Comparison of ENCODE assay signal across 6 cellular contexts in the genomic region with DNA sequence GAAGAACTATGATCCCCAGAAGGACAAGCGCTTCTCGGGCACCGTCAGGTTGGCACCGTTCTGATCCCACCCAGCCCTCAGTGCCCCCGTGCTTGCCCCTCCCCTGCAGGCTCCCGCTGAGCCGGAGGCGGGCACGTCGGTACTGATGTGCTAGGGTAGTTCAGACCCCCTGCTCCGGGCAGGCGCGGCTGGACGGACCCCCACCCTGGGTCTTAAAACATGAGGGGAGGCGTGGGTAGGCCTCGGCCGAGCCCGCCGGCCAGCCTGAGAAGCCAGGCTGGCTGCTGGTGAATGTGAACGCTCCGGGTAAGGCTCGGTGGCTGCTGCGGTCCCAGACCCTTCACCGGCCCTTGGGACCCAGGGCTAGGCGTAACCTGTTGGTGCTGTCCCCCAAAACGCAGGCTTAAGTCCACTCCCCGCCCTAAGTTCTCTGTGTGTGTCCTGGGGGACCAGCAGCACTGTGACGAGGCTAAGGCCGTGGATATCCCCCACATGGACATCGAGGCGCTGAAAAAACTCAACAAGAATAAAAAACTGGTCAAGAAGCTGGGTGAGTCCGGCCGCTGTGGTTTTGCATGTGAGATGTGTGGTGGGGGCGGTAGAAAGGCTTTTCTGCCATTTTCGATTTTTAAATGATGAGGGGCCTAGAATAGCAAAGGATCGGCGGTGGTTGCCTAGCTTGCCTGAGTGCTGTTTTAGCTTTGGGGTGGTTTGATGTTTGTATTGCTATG. TPM values are rescaled to one million over a fixed set of nuclear protein-coding genes. Genes with fewer than 3 reads are reported as not detected.
DNase-seq lines count a peak whose midpoint lies in the region; ATAC-seq, FAIRE-seq and TF ChIP-seq lines count a peak whose summit lies in the region.

No MANE protein-coding gene starts in this region.

- peaks cover 50% of the 10 kb centered on the region for H3K4me1 Mint-ChIP-seq in activated B cell treated with CpG ODN at 0.5 μM for 24 hours

- peak overlapping the region; percentile 98 for H3K27ac Mint-ChIP-seq in activated B cell treated with CpG ODN at 0.5 μM for 24 hours

- no peaks in the 10 kb centered on the region for H3K9me2 ChIP-seq in GM23248 (ENCODE audit: insufficient read depth)

- ATAC-seq in activated B cell treated with CpG ODN at 0.5 μM for 24 hours (ENCODE audit: low read depth) (no peak), HepG2 (peak; percentile 5), HG03097 (IDR thresholded peaks at IDR 0.05; ENCODE audit: low FRiP score, unreplicated experiment) (no peak)

- no peak for TF ChIP-seq POLR2A in HepG2 (IDR thresholded peaks at IDR 0.05; ENCODE audit: insufficient read depth in 1 of 2, low read depth in 2 of 2, low read length in 2 of 2)

- H3K36me3 ChIP-seq in GM23248 (ENCODE audit: low read depth) (peaks cover 38% of the 10 kb centered on the region), HepG2 (replicated peaks in 1 of 2; ENCODE audit: control insufficient read depth in 1 of 2, insufficient read depth in 2 of 2, low read length in 2 of 2) (peaks cover 4 to 31% of the 10 kb centered on the region in 2 experiments)

- peaks cover 74% of the 10 kb centered on the region for H3K36me3 Mint-ChIP-seq in activated B cell treated with CpG ODN at 0.5 μM for 24 hours (ENCODE audit: low read depth)

- H3K4me3 ChIP-seq in GM23248 (peak overlapping the region; percentile 88), HepG2 (replicated peaks in 1 of 3; ENCODE audit: insufficient read depth in 1 of 3, low read depth in 2 of 3, low read length in 3 of 3) (peak overlapping the region; percentile 85 to 98 (median 86))

- POLR2A ChIA-PET in activated B cell treated with CpG ODN at 0.5 μM for 24 hours (lab: Charles Lee) (interaction anchor here (0.6 to 3.4 kb wide), 14 partner anchors 18 to 735 kb away, joined by 3 to 20 read pairs (median 6); partner anchors contain the start of genes DEF6, FANCE, PPARD and TEAD3), HepG2 (lab: Yijun Ruan, JAX) (interaction anchor here (0.8 to 9.7 kb wide), 12 partner anchors 9 to 151 kb away, joined by 3 to 88 read pairs (median 7); partner anchors contain the start of genes FANCE, PPARD and TEAD3)

- no peak for FAIRE-seq in HepG2 (lab: Jason Lieb, UNC)

- H3K9me3 Mint-ChIP-seq in activated B cell treated with CpG ODN at 0.5 μM for 24 hours = no peaks in the 10 kb centered on the region

- H3F3A ChIP-seq in GM23248 (ENCODE audit: insufficient read depth) = peaks cover 48% of the 10 kb centered on the region

- peak overlapping the region; percentile 96 for H3K4me3 Mint-ChIP-seq in activated B cell treated with CpG ODN at 0.5 μM for 24 hours

- H3K4me1 ChIP-seq in GM23248 (ENCODE audit: insufficient read depth) (peaks cover 21% of the 10 kb centered on the region), HepG2 (ENCODE audit: insufficient read depth, low read length) (peaks cover 49% of the 10 kb centered on the region)

- no peak for TF ChIP-seq CTCF in activated B cell treated with CpG ODN at 0.5 μM for 24 hours (IDR thresholded peaks at IDR 0.05)
- no peak for TF ChIP-seq CTCF in HepG2 (CRISPR knock-in tag; IDR thresholded peaks at IDR 0.05)

- BruUV-seq in HepG2 (replicated peaks; lab: Mats Ljungman, UMichigan) = no TSS peak

- in situ Hi-C loops in GM23248 (cut with MboI) (no loop called here), HepG2 (cut with HindIII; ENCODE audit: extremely low pct_ligation_motif_present, low pct_unique_long_range_greater_than_20kb) (loop anchor here (5.0 kb wide), 1 partner anchor 172 kb away; the partner anchor contains the start of gene DEF6)

- H3K79me2 ChIP-seq in GM23248 (ENCODE audit: insufficient read depth) = peaks cover 40% of the 10 kb centered on the region
- H3K79me2 ChIP-seq in HepG2 (ENCODE audit: insufficient read depth, low read length) = peaks cover 30% of the 10 kb centered on the region

- H3K9ac ChIP-seq in GM23248 (peak overlapping the region; percentile 96), HepG2 (ENCODE audit: insufficient read depth, low read depth, low read length) (peak overlapping the region; percentile 99)

- H3K27me3 ChIP-seq in GM23248 (replicated peaks; ENCODE audit: insufficient read depth) = no peaks in the 10 kb centered on the region
- no peaks in the 10 kb centered on the region; a peak in 1 of 5 replicates for H3K27me3 ChIP-seq in HepG2 (ENCODE audit: control insufficient read depth in 1 of 2, insufficient read depth in 2 of 2, low read length in 2 of 2)

- H2AFZ ChIP-seq in GM23248 (no peak overlapping the region), HepG2 (ENCODE audit: low read length) (no peak overlapping the region)

- TF ChIP-seq RAD21 in HepG2 (CRISPR knock-in tag; IDR thresholded peaks at IDR 0.05) = no peak

- H3K27ac ChIP-seq in GM23248 = peak overlapping the region; percentile 88
- H3K27ac ChIP-seq in HepG2 (ENCODE audit: extremely low read length, insufficient read depth, low read length) = peak overlapping the region; percentile 92

- H3K4me2 ChIP-seq in GM23248 (ENCODE audit: unreplicated experiment) (peak overlapping the region; percentile 98), HepG2 (ENCODE audit: low read depth, low read length) (peak overlapping the region; percentile 99)

- no peaks in the 10 kb centered on the region for H3K27me3 Mint-ChIP-seq in activated B cell treated with CpG ODN at 0.5 μM for 24 hours

- no peaks in the 10 kb centered on the region for H3K9me3 ChIP-seq in GM23248 (ENCODE audit: low read depth)
- H3K9me3 ChIP-seq in HepG2 (ENCODE audit: low read length) = no peaks in the 10 kb centered on the region

- peaks cover 19% of the 10 kb centered on the region for H4K20me1 ChIP-seq in GM23248 (ENCODE audit: insufficient read depth)
- peaks cover 51% of the 10 kb centered on the region for H4K20me1 ChIP-seq in HepG2 (ENCODE audit: insufficient read depth, low read length)

- DNase-seq in GM23248 = peak; percentile 50
- DNase-seq in activated B cell treated with CpG ODN at 0.5 μM for 24 hours = no peak
- no peak for DNase-seq in HepG2 (ENCODE audit: low spot score)
- DNase-seq in Kasumi-1 (lab: John Stamatoyannopoulos, UW) = no peak
- DNase-seq in SHP77 (lab: John Stamatoyannopoulos, UW) = no peak

- intact Hi-C loops in activated B cell treated with CpG ODN at 0.5 μM for 24 hours (cut with micrococcal nuclease) (loop anchor here (1.0 to 5.0 kb wide), 7 partner anchors 17 to 1682 kb away; partner anchors contain the start of genes ARMC12, DEF6, FANCE and LEMD2), HepG2 (cut with micrococcal nuclease; ENCODE audit: unreplicated experiment) (loop anchor here (1.0 kb wide), 4 partner anchors 17 to 172 kb away; partner anchors contain the start of genes DEF6, FANCE and PPARD)

- WGBS in GM23248 (ENCODE audit: low coverage in 1 of 2, low lambda C conversion rate in 2 of 2, missing lambda C conversion rate in 2 of 2), 2 experiments = 2 to 5% methylated on average over 32 to 35 of the region's 37 CpGs
- WGBS in HepG2 (ENCODE audit: low lambda C conversion rate) = under 1% methylated on average over 25 of the region's 37 CpGs

- CTCF ChIA-PET in activated B cell treated with CpG ODN at 0.5 μM for 24 hours (lab: Charles Lee) = interaction anchor here (2.6 to 3.1 kb wide), 2 partner anchors 128 to 172 kb away, joined by 18 to 19 read pairs; partner anchors contain the start of gene DEF6
- CTCF ChIA-PET in HepG2 (lab: Yijun Ruan, JAX; ENCODE audit: low intra/inter-chr PET ratio, low total read pairs) = interaction anchor here (2.0 to 2.4 kb wide), 3 partner anchors 127 to 174 kb away, joined by 14 to 28 read pairs (median 27); partner anchors contain the start of genes DEF6 and PPARD

- no peak for TF ChIP-seq EP300 in HepG2 (IDR thresholded peaks at IDR 0.05; ENCODE audit: low read depth in 2 of 2, low read length in 2 of 2)
- no peak for TF ChIP-seq EP300 in HepG2 (CRISPR knock-in tag; IDR thresholded peaks at IDR 0.05; ENCODE audit: borderline replicate concordance)

RNA-seq across cellular contexts. Expression of gene RPL10A, which starts 0.9 kb away (rescaled TPM):
- 852 and 915 TPM in 2 replicates for total RNA-seq in GM23248 (2014; rRNA removed; shearing (Covaris generic))
- polyA plus RNA-seq in GM23248 (2016; fragmentation: Nextera tagmentation; extraction: Ambion mirVana) (346 and 366 TPM in 2 replicates), HepG2 (2011; rRNA removed) (2,253 and 2,726 TPM in 2 replicates)
- total RNA-seq in activated B cell treated with CpG ODN at 0.5 μM for 24 hours (2,485 and 2,644 TPM in 2 replicates), HepG2 (2016; rRNA removed; fragmentation: Illumina TruSeq; extraction: Trizol) (1,854 and 2,285 TPM in 2 replicates)
- 2,437 and 2,775 TPM in 2 replicates for total RNA-seq in HepG2 (2016; cell fraction: cytosol; rRNA removed; fragmentation: Illumina TruSeq; extraction: Trizol; ENCODE audit: low read depth)
- 1,859 and 2,386 TPM in 2 replicates for total RNA-seq in HepG2 (2016; cell fraction: insoluble cytoplasmic fraction; rRNA removed; fragmentation: Illumina TruSeq; extraction: Trizol)
- 4,119 and 4,316 TPM in 2 replicates for total RNA-seq in HepG2 (2016; cell fraction: membrane; rRNA removed; fragmentation: Illumina TruSeq; extraction: Trizol)
- 734 and 771 TPM in 2 replicates for total RNA-seq in HepG2 (2016; cell fraction: nucleus; rRNA removed; fragmentation: Illumina TruSeq; extraction: Trizol)
- 2,315 and 3,589 TPM in 2 replicates for polyA plus RNA-seq in HepG2 (2011; cell fraction: cytosol; rRNA removed)
- polyA plus RNA-seq in HepG2 (2011; cell fraction: nucleus; rRNA removed) = 1,402 and 1,561 TPM in 2 replicates
- polyA plus RNA-seq in HepG2 (2012) = 2,161 and 2,246 TPM in 2 replicates
- polyA plus RNA-seq in HepG2 (2016; cell fraction: cytosol; fragmentation: Illumina TruSeq; extraction: Trizol; ENCODE audit: low read depth) = 3,096 and 3,343 TPM in 2 replicates
- polyA plus RNA-seq in HepG2 (2016; cell fraction: insoluble cytoplasmic fraction; fragmentation: Illumina TruSeq; extraction: Trizol; ENCODE audit: low read depth) = 2,345 and 2,428 TPM in 2 replicates
- 4,116 and 4,234 TPM in 2 replicates for polyA plus RNA-seq in HepG2 (2016; cell fraction: membrane; fragmentation: Illumina TruSeq; extraction: Trizol; ENCODE audit: low read depth)
- polyA plus RNA-seq in HepG2 (2016; cell fraction: nucleus; fragmentation: Illumina TruSeq; extraction: Trizol; ENCODE audit: insufficient read depth, low read depth) = 1,389 and 1,424 TPM in 2 replicates
- 921 and 1,139 TPM in 2 replicates for polyA minus RNA-seq in HepG2 (2011; rRNA and poly(A)+ RNA removed; ENCODE audit: low replicate concordance)
- polyA minus RNA-seq in HepG2 (2011; cell fraction: cytosol; rRNA and poly(A)+ RNA removed) = 630 and 657 TPM in 2 replicates
- 275 and 369 TPM in 2 replicates for polyA minus RNA-seq in HepG2 (2011; cell fraction: nucleus; rRNA and poly(A)+ RNA removed)

RNA-seq across cellular contexts. Expression of gene FANCE, which starts 17.0 kb away (rescaled TPM):
- 9.7 and 14.7 TPM in 2 replicates for total RNA-seq in GM23248 (2014; rRNA removed; shearing (Covaris generic))
- 3.7 and 4.3 TPM in 2 replicates for polyA plus RNA-seq in GM23248 (2016; fragmentation: Nextera tagmentation; extraction: Ambion mirVana)
- 8.5 and 9.2 TPM in 2 replicates for total RNA-seq in activated B cell treated with CpG ODN at 0.5 μM for 24 hours
- total RNA-seq in HepG2 (2016; rRNA removed; fragmentation: Illumina TruSeq; extraction: Trizol) = 9.7 and 11.2 TPM in 2 replicates
- total RNA-seq in HepG2 (2016; cell fraction: cytosol; rRNA removed; fragmentation: Illumina TruSeq; extraction: Trizol; ENCODE audit: low read depth) = 1.9 and 2.5 TPM in 2 replicates
- 9.2 and 10.0 TPM in 2 replicates for total RNA-seq in HepG2 (2016; cell fraction: insoluble cytoplasmic fraction; rRNA removed; fragmentation: Illumina TruSeq; extraction: Trizol)
- total RNA-seq in HepG2 (2016; cell fraction: membrane; rRNA removed; fragmentation: Illumina TruSeq; extraction: Trizol) = 6.3 and 6.7 TPM in 2 replicates
- 4.8 and 7.1 TPM in 2 replicates for total RNA-seq in HepG2 (2016; cell fraction: nucleus; rRNA removed; fragmentation: Illumina TruSeq; extraction: Trizol)
- 7.1 and 7.9 TPM in 2 replicates for polyA plus RNA-seq in HepG2 (2011; rRNA removed)
- 6.3 and 6.8 TPM in 2 replicates for polyA plus RNA-seq in HepG2 (2011; cell fraction: cytosol; rRNA removed)
- polyA plus RNA-seq in HepG2 (2011; cell fraction: nucleus; rRNA removed) = 6.9 and 8.4 TPM in 2 replicates
- 4.1 and 4.3 TPM in 2 replicates for polyA plus RNA-seq in HepG2 (2012)
- 1.5 and 1.6 TPM in 2 replicates for polyA plus RNA-seq in HepG2 (2016; cell fraction: cytosol; fragmentation: Illumina TruSeq; extraction: Trizol; ENCODE audit: low read depth)
- polyA plus RNA-seq in HepG2 (2016; cell fraction: insoluble cytoplasmic fraction; fragmentation: Illumina TruSeq; extraction: Trizol; ENCODE audit: low read depth) = 7.5 and 8.6 TPM in 2 replicates
- polyA plus RNA-seq in HepG2 (2016; cell fraction: membrane; fragmentation: Illumina TruSeq; extraction: Trizol; ENCODE audit: low read depth) = 3.0 and 4.3 TPM in 2 replicates
- 13.2 and 13.8 TPM in 2 replicates for polyA plus RNA-seq in HepG2 (2016; cell fraction: nucleus; fragmentation: Illumina TruSeq; extraction: Trizol; ENCODE audit: insufficient read depth, low read depth)
- 14.3 and 23.1 TPM in 2 replicates for polyA minus RNA-seq in HepG2 (2011; rRNA and poly(A)+ RNA removed; ENCODE audit: low replicate concordance)
- 5.5 TPM in 2 replicates for polyA minus RNA-seq in HepG2 (2011; cell fraction: cytosol; rRNA and poly(A)+ RNA removed)
- polyA minus RNA-seq in HepG2 (2011; cell fraction: nucleus; rRNA and poly(A)+ RNA removed) = 1.8 and 2.4 TPM in 2 replicates

RNA-seq across cellular contexts. Expression of gene TEAD3, which starts 27.7 kb away (rescaled TPM):
- 10.5 and 12.0 TPM in 2 replicates for total RNA-seq in GM23248 (2014; rRNA removed; shearing (Covaris generic))
- polyA plus RNA-seq in GM23248 (2016; fragmentation: Nextera tagmentation; extraction: Ambion mirVana) = 6.9 TPM in 2 replicates
- total RNA-seq in activated B cell treated with CpG ODN at 0.5 μM for 24 hours = 0.13 and 0.34 TPM in 2 replicates
- total RNA-seq in HepG2 (2016; rRNA removed; fragmentation: Illumina TruSeq; extraction: Trizol) = 14.4 and 15.1 TPM in 2 replicates
- 3.9 and 4.4 TPM in 2 replicates for total RNA-seq in HepG2 (2016; cell fraction: cytosol; rRNA removed; fragmentation: Illumina TruSeq; extraction: Trizol; ENCODE audit: low read depth)
- 12.5 and 14.5 TPM in 2 replicates for total RNA-seq in HepG2 (2016; cell fraction: insoluble cytoplasmic fraction; rRNA removed; fragmentation: Illumina TruSeq; extraction: Trizol)
- total RNA-seq in HepG2 (2016; cell fraction: membrane; rRNA removed; fragmentation: Illumina TruSeq; extraction: Trizol) = 14.0 and 14.5 TPM in 2 replicates
- 12.5 and 14.3 TPM in 2 replicates for total RNA-seq in HepG2 (2016; cell fraction: nucleus; rRNA removed; fragmentation: Illumina TruSeq; extraction: Trizol)
- 16.5 and 20.5 TPM in 2 replicates for polyA plus RNA-seq in HepG2 (2011; rRNA removed)
- polyA plus RNA-seq in HepG2 (2011; cell fraction: cytosol; rRNA removed) = 11.8 and 14.3 TPM in 2 replicates
- polyA plus RNA-seq in HepG2 (2011; cell fraction: nucleus; rRNA removed) = 41.6 and 45.4 TPM in 2 replicates
- polyA plus RNA-seq in HepG2 (2012) = 19.1 and 24.4 TPM in 2 replicates
- 5.1 and 5.5 TPM in 2 replicates for polyA plus RNA-seq in HepG2 (2016; cell fraction: cytosol; fragmentation: Illumina TruSeq; extraction: Trizol; ENCODE audit: low read depth)
- 22.1 and 28.5 TPM in 2 replicates for polyA plus RNA-seq in HepG2 (2016; cell fraction: insoluble cytoplasmic fraction; fragmentation: Illumina TruSeq; extraction: Trizol; ENCODE audit: low read depth)
- 12.7 and 14.9 TPM in 2 replicates for polyA plus RNA-seq in HepG2 (2016; cell fraction: membrane; fragmentation: Illumina TruSeq; extraction: Trizol; ENCODE audit: low read depth)
- 41.9 and 43.9 TPM in 2 replicates for polyA plus RNA-seq in HepG2 (2016; cell fraction: nucleus; fragmentation: Illumina TruSeq; extraction: Trizol; ENCODE audit: insufficient read depth, low read depth)
- 6.0 and 22.8 TPM in 2 replicates for polyA minus RNA-seq in HepG2 (2011; rRNA and poly(A)+ RNA removed; ENCODE audit: low replicate concordance)
- 7.7 and 8.2 TPM in 2 replicates for polyA minus RNA-seq in HepG2 (2011; cell fraction: cytosol; rRNA and poly(A)+ RNA removed)
- polyA minus RNA-seq in HepG2 (2011; cell fraction: nucleus; rRNA and poly(A)+ RNA removed) = 7.9 and 8.6 TPM in 2 replicates

RNA-seq across cellular contexts. Expression of gene TULP1, which starts 43.6 kb away (rescaled TPM):
- total RNA-seq in GM23248 (2014; rRNA removed; shearing (Covaris generic)) = not detected in 2 replicates
- polyA plus RNA-seq in GM23248 (2016; fragmentation: Nextera tagmentation; extraction: Ambion mirVana) (not detected in 2 replicates), HepG2 (2011; rRNA removed) (not detected in 2 replicates)
- total RNA-seq in activated B cell treated with CpG ODN at 0.5 μM for 24 hours (not detected in 2 replicates), HepG2 (2016; rRNA removed; fragmentation: Illumina TruSeq; extraction: Trizol) (not detected in 2 replicates)
- total RNA-seq in HepG2 (2016; cell fraction: cytosol; rRNA removed; fragmentation: Illumina TruSeq; extraction: Trizol; ENCODE audit: low read depth) = 0.35 TPM in 1 of 2 replicates, not detected in the other
- total RNA-seq in HepG2 (2016; cell fraction: insoluble cytoplasmic fraction; rRNA removed; fragmentation: Illumina TruSeq; extraction: Trizol) = not detected in 2 replicates
- not detected in 2 replicates for total RNA-seq in HepG2 (2016; cell fraction: membrane; rRNA removed; fragmentation: Illumina TruSeq; extraction: Trizol)
- total RNA-seq in HepG2 (2016; cell fraction: nucleus; rRNA removed; fragmentation: Illumina TruSeq; extraction: Trizol) = not detected in 2 replicates
- polyA plus RNA-seq in HepG2 (2011; cell fraction: cytosol; rRNA removed) = not detected in 2 replicates
- not detected in 2 replicates for polyA plus RNA-seq in HepG2 (2011; cell fraction: nucleus; rRNA removed)
- not detected in 2 replicates for polyA plus RNA-seq in HepG2 (2012)
- not detected in 2 replicates for polyA plus RNA-seq in HepG2 (2016; cell fraction: cytosol; fragmentation: Illumina TruSeq; extraction: Trizol; ENCODE audit: low read depth)
- not detected in 2 replicates for polyA plus RNA-seq in HepG2 (2016; cell fraction: insoluble cytoplasmic fraction; fragmentation: Illumina TruSeq; extraction: Trizol; ENCODE audit: low read depth)
- polyA plus RNA-seq in HepG2 (2016; cell fraction: membrane; fragmentation: Illumina TruSeq; extraction: Trizol; ENCODE audit: low read depth) = not detected in 2 replicates
- polyA plus RNA-seq in HepG2 (2016; cell fraction: nucleus; fragmentation: Illumina TruSeq; extraction: Trizol; ENCODE audit: insufficient read depth, low read depth) = not detected in 2 replicates
- polyA minus RNA-seq in HepG2 (2011; rRNA and poly(A)+ RNA removed; ENCODE audit: low replicate concordance) = not detected in 2 replicates
- not detected in 2 replicates for polyA minus RNA-seq in HepG2 (2011; cell fraction: cytosol; rRNA and poly(A)+ RNA removed)
- not detected in 2 replicates for polyA minus RNA-seq in HepG2 (2011; cell fraction: nucleus; rRNA and poly(A)+ RNA removed)
